Comparison of ENCODE assay signal across 10 cellular contexts in the genomic region with DNA sequence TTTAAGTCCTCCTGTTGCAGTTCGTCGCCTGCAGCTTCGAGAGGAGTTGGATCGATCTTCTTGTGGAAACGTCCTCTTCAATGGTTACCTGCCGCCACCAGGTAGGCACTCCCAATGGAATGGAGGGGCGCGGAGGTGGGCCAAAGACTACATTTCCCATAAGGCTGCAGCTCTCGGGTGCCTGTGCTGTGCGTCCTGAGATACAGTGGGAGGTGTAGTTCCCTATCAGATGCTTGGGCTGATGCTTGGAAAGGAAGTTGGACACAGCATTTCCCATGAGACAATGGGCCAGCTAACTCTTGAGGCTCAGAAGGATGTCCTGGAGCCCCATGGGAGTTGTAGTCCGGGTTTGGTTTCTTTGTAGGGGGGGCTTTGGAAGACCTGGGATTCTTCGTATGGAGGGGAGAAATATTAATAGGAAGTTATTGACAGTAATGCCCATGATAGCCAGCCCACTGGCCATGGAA. TPM values are rescaled to one million over a fixed set of nuclear protein-coding genes. Genes with fewer than 3 reads are reported as not detected.
DNase-seq lines count a peak whose midpoint lies in the region; ATAC-seq, FAIRE-seq and TF ChIP-seq lines count a peak whose summit lies in the region.
"Had no signal": no experiment of that assay in that cellular context is flagged by ENCODE, and none has a peak within 500 bp of the region (broad histone marks: within the 10 kb centered on the region; RNA-seq: fewer than 3 reads in every experiment).

No MANE protein-coding gene starts in this region.

- peak; percentile 68 for DNase-seq in SIG-M5 treated with dmso at 0.1 percent for 504 hours (lab: John Stamatoyannopoulos, UW; ENCODE audit: unreplicated experiment)
- DNase-seq in SIG-M5 (lab: John Stamatoyannopoulos, UW) = no peak
- DNase-seq in NCI-H2227 (lab: John Stamatoyannopoulos, UW; ENCODE audit: unreplicated experiment) = peak; percentile 80
- DNase-seq in K562 (ENCODE audit: extremely low read depth in 1 of 4, low spot score in 3 of 4) = peak; percentile 76 to 90 (median 81)
- no peak for DNase-seq in progenitor cell of endocrine pancreas (ENCODE audit: low spot score, unreplicated experiment)
- DNase-seq: COR-L47 had no signal

- no peaks in the 10 kb centered on the region for H3K9me3 Mint-ChIP-seq in progenitor cell of endocrine pancreas (ENCODE audit: low read depth)

- no peak for TF ChIP-seq POLR2A in K562 (conservative IDR thresholded peaks at IDR 0.05)

- CTCF ChIA-PET in K562 (lab: Yijun Ruan, JAX; ENCODE audit: low intra/inter-chr PET ratio) = no interaction called here

- intact Hi-C loops in K562 (cut with micrococcal nuclease) = no loop called here

- peaks cover 10% of the 10 kb centered on the region for H3K36me3 Mint-ChIP-seq in progenitor cell of endocrine pancreas (ENCODE audit: insufficient read depth)

- H3K4me1 Mint-ChIP-seq in progenitor cell of endocrine pancreas (ENCODE audit: low read depth) = peaks cover 5% of the 10 kb centered on the region

- H3K4me3 ChIP-seq in K562 = no peak overlapping the region
- H3K4me3 ChIP-seq: lung had no signal

- POLR2A ChIA-PET in K562 (lab: Yijun Ruan, JAX) = interaction anchor here (0.7 to 2.0 kb wide), 10 partner anchors 10 to 349 kb away, joined by 3 to 6 read pairs (median 4); partner anchors contain the start of gene LTBP4

- no peak overlapping the region for H3K9ac ChIP-seq in K562 (ENCODE audit: insufficient read depth in 1 of 2, low read depth in 2 of 2, low read length in 2 of 2)

- peak; percentile 89 for ATAC-seq in K562
- ATAC-seq in GM21381 (IDR thresholded peaks at IDR 0.05; ENCODE audit: unreplicated experiment) = no peak
- no peak for ATAC-seq in HG03460 (IDR thresholded peaks at IDR 0.05; ENCODE audit: unreplicated experiment)
- no peak for ATAC-seq in GM19023 (IDR thresholded peaks at IDR 0.05; ENCODE audit: unreplicated experiment)

- peak overlapping the region; percentile 82 for H3K27ac Mint-ChIP-seq in progenitor cell of endocrine pancreas

- no peaks in the 10 kb centered on the region for H4K20me1 ChIP-seq in K562 (replicated peaks; ENCODE audit: control insufficient read depth, insufficient read depth, low read length)

- FAIRE-seq in K562 (lab: Jason Lieb, UNC) = peak; percentile 98

- no peaks in the 10 kb centered on the region for H3K9me3 ChIP-seq in K562 (replicated peaks; ENCODE audit: control insufficient read depth, insufficient read depth, low read depth, low read length)

- peak in 1 of 3 experiments; percentile 17; a peak in 1 of 6 replicates for TF ChIP-seq CTCF in K562 (IDR thresholded peaks at IDR 0.05 in 2 of 3, conservative IDR thresholded peaks at IDR 0.05 in 1 of 3; ENCODE audit: insufficient read depth in 2 of 3, low read depth in 1 of 3, low read length in 3 of 3)
- TF ChIP-seq CTCF in progenitor cell of endocrine pancreas (IDR thresholded peaks at IDR 0.05; ENCODE audit: unreplicated experiment) = no peak

- H3K4me3 Mint-ChIP-seq in progenitor cell of endocrine pancreas (ENCODE audit: low read depth) = peak overlapping the region; percentile 83

- H3K27me3 Mint-ChIP-seq in progenitor cell of endocrine pancreas = peaks cover 2% of the 10 kb centered on the region

- no peaks in the 10 kb centered on the region for H3K27me3 ChIP-seq in K562 (ENCODE audit: control insufficient read depth in 2 of 2, insufficient read depth in 2 of 2, low read length in 2 of 2)

- H3K36me3 ChIP-seq in K562 (ENCODE audit: control insufficient read depth, insufficient read depth, low read length) = peaks cover 21% of the 10 kb centered on the region; the same call in 1 of the 3 replicates

- no peak for TF ChIP-seq EP300 in K562 (IDR thresholded peaks at IDR 0.05; ENCODE audit: low read length)

- peaks cover 7% of the 10 kb centered on the region; the same call in 2 of the 3 replicates for H3K79me2 ChIP-seq in K562 (ENCODE audit: control insufficient read depth, insufficient read depth, low read length)

- H3K4me2 ChIP-seq in K562 (ENCODE audit: insufficient read depth, low read length) = peak overlapping the region; percentile 93; the same call in 1 of the 2 replicates

- H3K27ac ChIP-seq in K562 (ENCODE audit: extremely low read depth, low read depth, low read length) = no peak overlapping the region

- no peaks in the 10 kb centered on the region for H3K9me1 ChIP-seq in K562 (ENCODE audit: control insufficient read depth, insufficient read depth, low read length)

- in situ Hi-C loops in K562 (cut with MboI) = no loop called here

- BruUV-seq in K562 (replicated peaks; lab: Mats Ljungman, UMichigan) = no TSS peak

- peaks cover 17 to 45% of the 10 kb centered on the region in 2 experiments for H3K4me1 ChIP-seq in K562 (replicated peaks in 1 of 2; ENCODE audit: control insufficient read depth in 2 of 2, insufficient read depth in 2 of 2, low read length in 2 of 2)

- 28% methylated on average over 12 of the region's 12 CpGs for WGBS in K562 (ENCODE audit: insufficient coverage, low coverage, missing lambda C conversion rate)

- no peak for TF ChIP-seq RAD21 in K562 (CRISPR knock-in tag; conservative IDR thresholded peaks at IDR 0.05 in 1 of 2, IDR thresholded peaks at IDR 0.05 in 1 of 2)

- no peak overlapping the region for H2AFZ ChIP-seq in K562 (ENCODE audit: low read depth, low read length)

TF ChIP-seq in K562, 482 proteins besides CTCF, POLR2A, EP300 and RAD21 (continues in another document):
- no peak for TF ChIP-seq ZNF384 (IDR thresholded peaks at IDR 0.05; ENCODE audit: low read depth, low read length)
- TF ChIP-seq ZNF12 (CRISPR knock-in tag; IDR thresholded peaks at IDR 0.05) = no peak
- TF ChIP-seq L3MBTL2 (IDR thresholded peaks at IDR 0.05) = peak; percentile 69
- no peak for TF ChIP-seq CBX5 (IDR thresholded peaks at IDR 0.05; ENCODE audit: borderline replicate concordance, low read depth)
- no peak for TF ChIP-seq HMBOX1 (IDR thresholded peaks at IDR 0.05)
- TF ChIP-seq, protein P1, sequence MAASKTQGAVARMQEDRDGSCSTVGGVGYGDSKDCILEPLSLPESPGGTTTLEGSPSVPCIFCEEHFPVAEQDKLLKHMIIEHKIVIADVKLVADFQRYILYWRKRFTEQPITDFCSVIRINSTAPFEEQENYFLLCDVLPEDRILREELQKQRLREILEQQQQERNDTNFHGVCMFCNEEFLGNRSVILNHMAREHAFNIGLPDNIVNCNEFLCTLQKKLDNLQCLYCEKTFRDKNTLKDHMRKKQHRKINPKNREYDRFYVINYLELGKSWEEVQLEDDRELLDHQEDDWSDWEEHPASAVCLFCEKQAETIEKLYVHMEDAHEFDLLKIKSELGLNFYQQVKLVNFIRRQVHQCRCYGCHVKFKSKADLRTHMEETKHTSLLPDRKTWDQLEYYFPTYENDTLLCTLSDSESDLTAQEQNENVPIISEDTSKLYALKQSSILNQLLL (CRISPR knock-in tag; IDR thresholded peaks at IDR 0.05; ENCODE audit: borderline replicate concordance) = no peak
- TF ChIP-seq CREM (IDR thresholded peaks at IDR 0.05; ENCODE audit: low read depth) = peak; percentile 93

RNA-seq across cellular contexts. Expression of gene SHKBP1, which starts 1.8 kb away (rescaled TPM):
- total RNA-seq in K562 (2011; cell fraction: chromatin; rRNA removed; ENCODE audit: low replicate concordance) = 33.3 and 146 TPM in 2 replicates
- 62.0 and 84.4 TPM in 2 replicates for total RNA-seq in K562 (2011; cell fraction: nucleolus; rRNA removed)
- 39.4 and 65.9 TPM in 2 replicates for total RNA-seq in K562 (2011; cell fraction: nucleoplasm; rRNA removed)
- total RNA-seq in K562 (2014; rRNA removed) (33.7 and 48.0 TPM in 2 replicates), K562 (2014; rRNA removed; fragmentation: Illumina TruSeq; extraction: Trizol) (6.6 and 9.6 TPM in 2 replicates), K562 (2015; rRNA removed; fragmentation: Illumina TruSeq; extraction: Trizol) (17.5 and 22.3 TPM in 2 replicates), K562 (2021) (54.5 and 58.1 TPM in 2 replicates), progenitor cell of endocrine pancreas (102 and 114 TPM in 2 replicates)
- polyA plus RNA-seq in K562 (2011; rRNA removed) (18.9 and 24.4 TPM in 2 replicates), K562 (2014; fragmentation: Illumina TruSeq; extraction: Trizol) (33.7 and 42.0 TPM in 2 replicates), K562 (2014; fragmentation: Nextera tagmentation; extraction: Ambion mirVana) (1 to 10 TPM; 1.2 to 4.9 TPM), K562 (2014; rRNA removed) (34.2 and 40.4 TPM in 2 replicates)
- 34.0 and 79.0 TPM in 2 replicates for polyA plus RNA-seq in K562 (2011; cell fraction: cytosol; rRNA removed)
- polyA plus RNA-seq in K562 (2011; cell fraction: nucleus; rRNA removed) = 68.6 and 104 TPM in 2 replicates
- 56.1 and 106 TPM in 2 replicates for polyA plus RNA-seq in K562 (2012)
- polyA minus RNA-seq in K562 (2011; rRNA and poly(A)+ RNA removed) = 11.5 and 17.4 TPM in 2 replicates
- 53.0 and 61.0 TPM in 2 replicates for polyA minus RNA-seq in K562 (2011; cell fraction: cytosol; rRNA and poly(A)+ RNA removed)
- 18.8 and 19.9 TPM in 2 replicates for polyA minus RNA-seq in K562 (2011; cell fraction: nucleus; rRNA and poly(A)+ RNA removed)

RNA-seq across cellular contexts. Expression of gene LTBP4, which starts 22.7 kb away (rescaled TPM):
- total RNA-seq in K562 (2011; cell fraction: chromatin; rRNA removed; ENCODE audit: low replicate concordance) = 209 and 457 TPM in 2 replicates
- 301 and 327 TPM in 2 replicates for total RNA-seq in K562 (2011; cell fraction: nucleolus; rRNA removed)
- total RNA-seq in K562 (2011; cell fraction: nucleoplasm; rRNA removed) = 219 and 259 TPM in 2 replicates
- total RNA-seq in K562 (2014; rRNA removed) (38.7 and 44.5 TPM in 2 replicates), K562 (2014; rRNA removed; fragmentation: Illumina TruSeq; extraction: Trizol) (6.1 and 9.7 TPM in 2 replicates), K562 (2015; rRNA removed; fragmentation: Illumina TruSeq; extraction: Trizol) (19.9 and 25.0 TPM in 2 replicates), K562 (2021) (148 and 160 TPM in 2 replicates), progenitor cell of endocrine pancreas (25.4 TPM in 2 replicates)
- polyA plus RNA-seq in K562 (2011; rRNA removed) (34.4 and 64.2 TPM in 2 replicates), K562 (2014; fragmentation: Illumina TruSeq; extraction: Trizol) (31.6 and 65.6 TPM in 2 replicates), K562 (2014; fragmentation: Nextera tagmentation; extraction: Ambion mirVana) (under 1 TPM; 0.35 to 0.53 TPM), K562 (2014; rRNA removed) (108 and 112 TPM in 2 replicates)
- 40.5 and 63.1 TPM in 2 replicates for polyA plus RNA-seq in K562 (2011; cell fraction: cytosol; rRNA removed)
- 400 and 488 TPM in 2 replicates for polyA plus RNA-seq in K562 (2011; cell fraction: nucleus; rRNA removed)
- 256 and 263 TPM in 2 replicates for polyA plus RNA-seq in K562 (2012)
- 6.8 and 10.0 TPM in 2 replicates for polyA minus RNA-seq in K562 (2011; rRNA and poly(A)+ RNA removed)
- polyA minus RNA-seq in K562 (2011; cell fraction: cytosol; rRNA and poly(A)+ RNA removed) = 50.8 and 74.4 TPM in 2 replicates
- polyA minus RNA-seq in K562 (2011; cell fraction: nucleus; rRNA and poly(A)+ RNA removed) = 47.9 and 57.5 TPM in 2 replicates

Comparison
In these comparisons a context has a peak if more than half of its experiments do, and no peak if none do; other contexts are left out.
1. DNase-seq: peak in SIG-M5 treated with dmso at 0.1 percent for 504 hours (single experiment), NCI-H2227 (single experiment) and K562 (4 of 4); none in SIG-M5 (single experiment) and progenitor cell of endocrine pancreas (single experiment).